In genomic region chr13:19782049-19782726, GRCh38 we compare ENCODE assay signal across 1 cellular context.
A peak's percentile ranks its signal among the peaks of the same experiment; 100 is the strongest.
TF ChIP-seq lines count a peak whose summit lies in the region.

No MANE protein-coding gene starts in this region.

TF ChIP-seq in HepG2, 621 proteins besides CTCF, POLR2A, EP300 and RAD21 (continued from another document and continues in another):
- no peak for TF ChIP-seq THRA (CRISPR knock-in tag; IDR thresholded peaks at IDR 0.05; ENCODE audit: borderline replicate concordance)
- no peak for TF ChIP-seq ZFP82 (CRISPR knock-in tag; IDR thresholded peaks at IDR 0.05; ENCODE audit: borderline replicate concordance)
- TF ChIP-seq ZNF605 (CRISPR knock-in tag; IDR thresholded peaks at IDR 0.05) = no peak
- no peak for TF ChIP-seq ZMAT5 (CRISPR knock-in tag; IDR thresholded peaks at IDR 0.05; ENCODE audit: borderline replicate concordance, low read depth)
- TF ChIP-seq ZNF816 (CRISPR knock-in tag; IDR thresholded peaks at IDR 0.05; ENCODE audit: borderline replicate concordance) = no peak
- TF ChIP-seq ZNF335 (CRISPR knock-in tag; IDR thresholded peaks at IDR 0.05) = no peak
- TF ChIP-seq BHLHE40 (IDR thresholded peaks at IDR 0.05; ENCODE audit: low read length) = no peak
- no peak for TF ChIP-seq ZNF354B (CRISPR knock-in tag; IDR thresholded peaks at IDR 0.05)
- no peak for TF ChIP-seq ZNF468 (CRISPR knock-in tag; IDR thresholded peaks at IDR 0.05)
- TF ChIP-seq PLSCR1 (CRISPR knock-in tag; IDR thresholded peaks at IDR 0.05; ENCODE audit: borderline replicate concordance) = no peak
- TF ChIP-seq FOXC1 (CRISPR knock-in tag; IDR thresholded peaks at IDR 0.05; ENCODE audit: borderline replicate concordance) = 0 out of 2 replicates have a peak, but pooled peaks have one; percentile 10
- TF ChIP-seq ZNF747 (CRISPR knock-in tag; IDR thresholded peaks at IDR 0.05; ENCODE audit: borderline replicate concordance) = no peak
- no peak for TF ChIP-seq ZNF557 (CRISPR knock-in tag; IDR thresholded peaks at IDR 0.05)
- TF ChIP-seq ZNF660 (CRISPR knock-in tag; IDR thresholded peaks at IDR 0.05; ENCODE audit: borderline replicate concordance, low read depth) = no peak
- TF ChIP-seq DR1 (CRISPR knock-in tag; IDR thresholded peaks at IDR 0.05) = no peak
- no peak for TF ChIP-seq ZNF275 (CRISPR knock-in tag; IDR thresholded peaks at IDR 0.05; ENCODE audit: borderline replicate concordance)
- peak; percentile 30; the same call in 1 of the 2 replicates for TF ChIP-seq GLI4 (CRISPR knock-in tag; IDR thresholded peaks at IDR 0.05; ENCODE audit: borderline replicate concordance)
- 0 out of 2 replicates have a peak, but pooled peaks have one; percentile 43 for TF ChIP-seq NFKB2 (CRISPR knock-in tag; IDR thresholded peaks at IDR 0.05; ENCODE audit: borderline replicate concordance)
- TF ChIP-seq HNF1A (IDR thresholded peaks at IDR 0.05; ENCODE audit: low read depth) = no peak
- no peak for TF ChIP-seq HNF1A (CRISPR knock-in tag; IDR thresholded peaks at IDR 0.05; ENCODE audit: borderline replicate concordance)
- TF ChIP-seq ZNF124 (CRISPR knock-in tag; IDR thresholded peaks at IDR 0.05) = no peak
- TF ChIP-seq SRY (CRISPR knock-in tag; IDR thresholded peaks at IDR 0.05) = peak; percentile 71; the same call in 1 of the 2 replicates
- no peak for TF ChIP-seq ZBTB33 (CRISPR knock-in tag; IDR thresholded peaks at IDR 0.05)
- TF ChIP-seq ZFP91 (CRISPR knock-in tag; IDR thresholded peaks at IDR 0.05; ENCODE audit: borderline replicate concordance) = peak; percentile 41; the same call in 1 of the 2 replicates
- no peak for TF ChIP-seq SMAD1 (CRISPR knock-in tag; IDR thresholded peaks at IDR 0.05; ENCODE audit: borderline replicate concordance, low read depth)
- no peak for TF ChIP-seq ZNF589 (CRISPR knock-in tag; conservative IDR thresholded peaks at IDR 0.05)
- no peak for TF ChIP-seq GTF3A (CRISPR knock-in tag; conservative IDR thresholded peaks at IDR 0.05)
- TF ChIP-seq ZNF207 (IDR thresholded peaks at IDR 0.05; ENCODE audit: borderline replicate concordance) = no peak
- no peak for TF ChIP-seq FOXO4 (CRISPR knock-in tag; conservative IDR thresholded peaks at IDR 0.05)
- no peak for TF ChIP-seq ATF1 (CRISPR knock-in tag; IDR thresholded peaks at IDR 0.05)
- TF ChIP-seq ZNF83 (CRISPR knock-in tag; IDR thresholded peaks at IDR 0.05; ENCODE audit: borderline replicate concordance) = no peak
- no peak for TF ChIP-seq TEF (CRISPR knock-in tag; IDR thresholded peaks at IDR 0.05)
- TF ChIP-seq ZNF383 (CRISPR knock-in tag; IDR thresholded peaks at IDR 0.05; ENCODE audit: borderline replicate concordance) = no peak
- TF ChIP-seq ZNF709 (CRISPR knock-in tag; IDR thresholded peaks at IDR 0.05) = peak; percentile 45; the same call in 1 of the 2 replicates
- no peak for TF ChIP-seq NFIC (IDR thresholded peaks at IDR 0.05; ENCODE audit: low read length)
- TF ChIP-seq ZNF33B (CRISPR knock-in tag; IDR thresholded peaks at IDR 0.05) = no peak
- TF ChIP-seq ZNF652 (CRISPR knock-in tag; IDR thresholded peaks at IDR 0.05; ENCODE audit: borderline replicate concordance, low read depth) = no peak
- TF ChIP-seq KLF16 (CRISPR knock-in tag; IDR thresholded peaks at IDR 0.05) = no peak
- no peak for TF ChIP-seq ZBTB25 (CRISPR knock-in tag; IDR thresholded peaks at IDR 0.05)
- TF ChIP-seq HOXA3 (CRISPR knock-in tag; IDR thresholded peaks at IDR 0.05) = no peak
- TF ChIP-seq PCBP1 (IDR thresholded peaks at IDR 0.05; ENCODE audit: borderline replicate concordance, low read depth, low read length) = no peak
- no peak for TF ChIP-seq ZXDC (CRISPR knock-in tag; IDR thresholded peaks at IDR 0.05)
- TF ChIP-seq ZNF282 (IDR thresholded peaks at IDR 0.05; ENCODE audit: partially characterized antibody) = no peak
- no peak for TF ChIP-seq ZNF678 (CRISPR knock-in tag; IDR thresholded peaks at IDR 0.05)
